In genomic region chr7:26101471-26102151, GRCh38 we compare ENCODE assay signal across 1 cellular context.
TF ChIP-seq lines count a peak whose summit lies in the region.

No MANE protein-coding gene starts in this region.

TF ChIP-seq in SK-N-SH treated with all-trans-retinoic acid at 6 μM for 48 hours, 23 proteins besides CTCF, POLR2A, EP300 and RAD21 (continued from another document):
- no peak for TF ChIP-seq OSR1 (CRISPR knock-in tag; IDR thresholded peaks at IDR 0.05)
- no peak for TF ChIP-seq BACH2 (CRISPR knock-in tag; IDR thresholded peaks at IDR 0.05; ENCODE audit: borderline replicate concordance)
- no peak for TF ChIP-seq PATZ1 (CRISPR knock-in tag; IDR thresholded peaks at IDR 0.05; ENCODE audit: borderline replicate concordance)
- TF ChIP-seq ISL1 (CRISPR knock-in tag; IDR thresholded peaks at IDR 0.05): no peak
- no peak for TF ChIP-seq RARB (CRISPR knock-in tag; IDR thresholded peaks at IDR 0.05)
